ENCODE assay signal across 19 cellular contexts in genomic region chr15:59950603-59951388, GRCh38. TPM values are rescaled to one million over a fixed set of nuclear protein-coding genes. Genes with fewer than 3 reads are reported as not detected.
A peak's percentile ranks its signal among the peaks of the same experiment; 100 is the strongest.
DNase-seq lines count a peak whose midpoint lies in the region; TF ChIP-seq lines count a peak whose summit lies in the region.
"Had no signal": no experiment of that assay in that cellular context is flagged by ENCODE, and none has a peak within 500 bp of the region (broad histone marks: within the 10 kb centered on the region; RNA-seq: fewer than 3 reads in every experiment).

No MANE protein-coding gene starts in this region.

- no peaks in the 10 kb centered on the region for H3K9me3 ChIP-seq in suprapubic skin
- H3K9me3 ChIP-seq: BLaER1 had no signal

- H3K36me3 Mint-ChIP-seq in activated naive CD4-positive, alpha-beta T cell treated with anti-CD3 and anti-CD28 coated beads, Interleukin-2, amount 50 U/mL, for 24 hours: peaks cover under 1% of the 10 kb centered on the region
- peaks cover under 1% of the 10 kb centered on the region for H3K36me3 Mint-ChIP-seq in activated naive CD4-positive, alpha-beta T cell treated with anti-CD3 and anti-CD28 coated beads, Interleukin-2, amount 10 ng/mL, durations not matched to agents 7 days and 5 days
- H3K36me3 Mint-ChIP-seq: CD14-positive monocyte; CD4-positive, alpha-beta memory T cell had no signal

- no peaks in the 10 kb centered on the region for H3K4me1 Mint-ChIP-seq in activated naive CD4-positive, alpha-beta T cell treated with anti-CD3 and anti-CD28 coated beads, Interleukin-2, amount 50 U/mL, for 24 hours
- peaks cover 6% of the 10 kb centered on the region for H3K4me1 Mint-ChIP-seq in activated naive CD4-positive, alpha-beta T cell treated with anti-CD3 and anti-CD28 coated beads, Interleukin-2, amount 10 ng/mL, durations not matched to agents 7 days and 5 days
- H3K4me1 Mint-ChIP-seq: CD14-positive monocyte; CD4-positive, alpha-beta memory T cell had no signal

- H3K27me3 Mint-ChIP-seq in activated naive CD4-positive, alpha-beta T cell treated with anti-CD3 and anti-CD28 coated beads, Interleukin-2, amount 50 U/mL, for 24 hours: peaks cover under 1% of the 10 kb centered on the region
- peaks cover 12% of the 10 kb centered on the region for H3K27me3 Mint-ChIP-seq in activated naive CD4-positive, alpha-beta T cell treated with anti-CD3 and anti-CD28 coated beads, Interleukin-2, amount 10 ng/mL, durations not matched to agents 7 days and 5 days

- WGBS in suprapubic skin: 69% methylated on average over 4 of the region's 4 CpGs

- no peaks in the 10 kb centered on the region for H3K4me1 ChIP-seq in suprapubic skin
- H3K4me1 ChIP-seq: BLaER1 had no signal

- H3K27me3 ChIP-seq in suprapubic skin: no peaks in the 10 kb centered on the region
- H3K27me3 ChIP-seq: BLaER1 had no signal

- no peaks in the 10 kb centered on the region for H3K36me3 ChIP-seq in suprapubic skin
- H3K36me3 ChIP-seq: BLaER1 had no signal

- TF ChIP-seq CTCF in epithelial cell of esophagus (IDR thresholded peaks at IDR 0.05; ENCODE audit: insufficient read depth, low read depth, low read length, missing control alignments): no peak
- TF ChIP-seq CTCF in suprapubic skin (IDR thresholded peaks at IDR 0.05): no peak

- no peak for TF ChIP-seq EP300 in suprapubic skin (IDR thresholded peaks at IDR 0.05)

- H3K27ac ChIP-seq in suprapubic skin: no peak overlapping the region
- H3K27ac ChIP-seq: BLaER1 had no signal

- H3K4me3 Mint-ChIP-seq in activated naive CD4-positive, alpha-beta T cell treated with anti-CD3 and anti-CD28 coated beads, Interleukin-2, amount 50 U/mL, for 24 hours: no peak overlapping the region
- H3K4me3 Mint-ChIP-seq in activated naive CD4-positive, alpha-beta T cell treated with anti-CD3 and anti-CD28 coated beads, Interleukin-2, amount 10 ng/mL, durations not matched to agents 7 days and 5 days: no peak overlapping the region
- H3K4me3 Mint-ChIP-seq: CD14-positive monocyte; CD4-positive, alpha-beta memory T cell; GM23338; HFFc6 had no signal

- H3K27ac Mint-ChIP-seq in activated naive CD4-positive, alpha-beta T cell treated with anti-CD3 and anti-CD28 coated beads, Interleukin-2, amount 50 U/mL, for 24 hours: peak overlapping the region; percentile 9
- H3K27ac Mint-ChIP-seq in activated naive CD4-positive, alpha-beta T cell treated with anti-CD3 and anti-CD28 coated beads, Interleukin-2, amount 10 ng/mL, durations not matched to agents 7 days and 5 days: no peak overlapping the region
- H3K27ac Mint-ChIP-seq: CD14-positive monocyte, GM23338, HFFc6 had no signal

- TF ChIP-seq POLR2A in suprapubic skin (IDR thresholded peaks at IDR 0.05): no peak

- peak; percentile 11 for DNase-seq in NCI-H146 (lab: John Stamatoyannopoulos, UW)
- no peak for DNase-seq in NCI-H146 treated with DMSO at 0.1 percent for 48 hours (lab: John Stamatoyannopoulos, UW; ENCODE audit: unreplicated experiment)
- no peak for DNase-seq in activated naive CD4-positive, alpha-beta T cell treated with anti-CD3 and anti-CD28 coated beads, Interleukin-2, amount 10 ng/mL, durations not matched to agents 7 days and 5 days
- DNase-seq in NCI-H2029 treated with DMSO at 0.1 percent for 48 hours (lab: John Stamatoyannopoulos, UW): peak; percentile 4
- peak; percentile 4 for DNase-seq in epithelial cell of esophagus (ENCODE audit: low read depth)
- no peak for DNase-seq in suprapubic skin (ENCODE audit: low spot score in 2 of 2)
- no peak for DNase-seq in LoVo (ENCODE audit: low spot score)
- DNase-seq: 8988T; CD4-positive, alpha-beta memory T cell; DMS153; DMS79; GDM1; HCEC 1CT; HFFc6 had no signal

- H3K4me3 ChIP-seq in epithelial cell of esophagus (ENCODE audit: low read length): no peak overlapping the region
- no peak overlapping the region for H3K4me3 ChIP-seq in suprapubic skin
- H3K4me3 ChIP-seq: BLaER1, GM23338 had no signal

- H3K9me3 Mint-ChIP-seq in activated naive CD4-positive, alpha-beta T cell treated with anti-CD3 and anti-CD28 coated beads, Interleukin-2, amount 50 U/mL, for 24 hours: no peaks in the 10 kb centered on the region
- H3K9me3 Mint-ChIP-seq in activated naive CD4-positive, alpha-beta T cell treated with anti-CD3 and anti-CD28 coated beads, Interleukin-2, amount 10 ng/mL, durations not matched to agents 7 days and 5 days: peaks cover 5% of the 10 kb centered on the region
- H3K9me3 Mint-ChIP-seq: GM23338, HFFc6 had no signal

- CTCF ChIA-PET in activated naive CD4-positive, alpha-beta T cell treated with anti-CD3 and anti-CD28 coated beads, Interleukin-2, amount 10 ng/mL, durations not matched to agents 7 days and 5 days (lab: Charles Lee): no interaction called here

RNA-seq across cellular contexts. Expression of gene FOXB1, which starts 53.3 kb away (rescaled TPM):
- not detected for total RNA-seq in suprapubic skin
- total RNA-seq: A673, HFFc6 had no signal

Comparison
In these comparisons a context has a peak if more than half of its experiments do, and no peak if none do; other contexts are left out.
1. DNase-seq: peak in NCI-H146 (single experiment), NCI-H2029 treated with DMSO at 0.1 percent for 48 hours (single experiment) and epithelial cell of esophagus (single experiment); none in NCI-H146 treated with DMSO at 0.1 percent for 48 hours (single experiment), activated naive CD4-positive, alpha-beta T cell treated with anti-CD3 and anti-CD28 coated beads, Interleukin-2, amount 10 ng/mL, durations not matched to agents 7 days and 5 days (single experiment), suprapubic skin (0 of 2) and LoVo (single experiment).